In the genomic region with DNA sequence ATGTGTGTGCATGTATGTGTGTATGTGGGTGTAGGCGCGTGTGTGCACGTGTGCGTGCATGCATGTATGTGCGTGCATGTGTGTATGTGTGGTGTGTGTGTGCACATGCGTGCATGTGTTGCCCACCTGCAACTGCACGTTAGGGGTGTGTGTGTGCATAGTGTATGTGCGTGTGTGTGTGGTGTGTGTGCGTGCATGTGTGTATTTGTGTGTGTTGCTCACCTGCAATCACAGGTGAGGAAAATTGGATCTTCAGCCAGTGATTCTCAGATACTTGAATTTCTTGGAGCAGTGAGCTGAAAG, we compare ENCODE assay signal across 12 cellular contexts.
"Had no signal": no experiment of that assay in that cellular context is flagged by ENCODE, and none has a peak within 500 bp of the region (broad histone marks: within the 10 kb centered on the region; RNA-seq: fewer than 3 reads in every experiment).

No MANE protein-coding gene starts in this region.

- H3K4me1 ChIP-seq: breast epithelium, pancreas had no signal

- H3K4me3 Mint-ChIP-seq: activated B cell treated with CpG ODN at 0.5 μM for 24 hours; nephron progenitor cell; T-helper 1 cell treated with Interleukin-12 subunit alpha and Interleukin-12 subunit beta and Interleukin-4 antibody, amounts not matched to agents 30 μg/mL and 1 μg/mL, for 36 hours had no signal

- FAIRE-seq: pancreas, small intestine had no signal

- H3K36me3 ChIP-seq: breast epithelium, thyroid gland had no signal

- H3K27me3 Mint-ChIP-seq: activated B cell treated with CpG ODN at 0.5 μM for 24 hours had no signal

- H3K9me3 ChIP-seq: breast epithelium, pancreas, thyroid gland had no signal

- H3K9me3 Mint-ChIP-seq: activated B cell treated with CpG ODN at 0.5 μM for 24 hours; nephron progenitor cell; T-helper 1 cell treated with Interleukin-12 subunit alpha and Interleukin-12 subunit beta and Interleukin-4 antibody, amounts not matched to agents 30 μg/mL and 1 μg/mL, for 36 hours had no signal

- DNase-seq: activated B cell treated with CpG ODN at 0.5 μM for 24 hours; activated CD4-positive, alpha-beta T cell treated with anti-CD3 and anti-CD28 coated beads, Interleukin-2, amount 50 U/mL, for 1 hour; activated gamma-delta T cell treated with Interleukin-2 at 50 U/mL for 16 hours; left colon; nephron progenitor cell; retina; small intestine had no signal

- H3K27ac Mint-ChIP-seq: activated B cell treated with CpG ODN at 0.5 μM for 24 hours; nephron progenitor cell; T-helper 1 cell treated with Interleukin-12 subunit alpha and Interleukin-12 subunit beta and Interleukin-4 antibody, amounts not matched to agents 30 μg/mL and 1 μg/mL, for 36 hours had no signal

- H3K27me3 ChIP-seq: breast epithelium, dorsolateral prefrontal cortex, pancreas, thyroid gland had no signal

- H3K27ac ChIP-seq: breast epithelium, pancreas, thyroid gland had no signal

- H3K4me3 ChIP-seq: pancreas, thyroid gland had no signal
